ENCODE assay signal across 23 cellular contexts in genomic region chr9:5492965-5493364, GRCh38. TPM values are rescaled to one million over a fixed set of nuclear protein-coding genes. Genes with fewer than 3 reads are reported as not detected.
DNase-seq lines count a peak whose midpoint lies in the region; ATAC-seq, FAIRE-seq and TF ChIP-seq lines count a peak whose summit lies in the region.
"Had no signal": no experiment of that assay in that cellular context is flagged by ENCODE, and none has a peak within 500 bp of the region (broad histone marks: within the 10 kb centered on the region; RNA-seq: fewer than 3 reads in every experiment).

No MANE protein-coding gene starts in this region.

- H3K79me2 ChIP-seq in MM.1S (ENCODE audit: low read length), result no peaks in the 10 kb centered on the region

- H3K9me2 ChIP-seq in MM.1S (replicated peaks; ENCODE audit: insufficient read depth, low read length), result no peaks in the 10 kb centered on the region

- H2AFZ ChIP-seq in MM.1S (ENCODE audit: low read length), result peak overlapping the region; percentile 49

- no peaks in the 10 kb centered on the region for H3K27me3 Mint-ChIP-seq in activated T-cell treated with anti-CD3 and anti-CD28 coated beads, Interleukin-2, amount 50 U/mL, for 72 hours (ENCODE audit: low read depth)
- no peaks in the 10 kb centered on the region for H3K27me3 Mint-ChIP-seq in activated T-cell treated with anti-CD3 and anti-CD28 coated beads, Interleukin-2, amount 50 U/mL, for 4 hours (ENCODE audit: low read depth)

- H3K4me3 ChIP-seq in MM.1S (ENCODE audit: low read length) (0 out of 2 replicates have a peak overlapping the region, but pooled peaks have one; percentile 22), bronchial epithelial cell (ENCODE audit: low read depth, low read length) (no peak overlapping the region), spleen (no peak overlapping the region)
- H3K4me3 ChIP-seq: BLaER1 treated with 17β-estradiol and CSF1 and Interleukin-3, amounts not matched to agents 10 nM and 100 nM; colonic mucosa; lung had no signal

- H3K4me3 Mint-ChIP-seq in activated T-cell treated with anti-CD3 and anti-CD28 coated beads, Interleukin-2, amount 50 U/mL, for 72 hours, result no peak overlapping the region
- no peak overlapping the region for H3K4me3 Mint-ChIP-seq in activated T-cell treated with anti-CD3 and anti-CD28 coated beads, Interleukin-2, amount 50 U/mL, for 4 hours

- no peaks in the 10 kb centered on the region for H3K9me3 ChIP-seq in MM.1S (replicated peaks; ENCODE audit: insufficient read depth, low read length)
- peaks cover 0 to 5% (median 0%) of the 10 kb centered on the region in 8 donors for H3K9me3 ChIP-seq in spleen
- H3K9me3 ChIP-seq: BLaER1 treated with 17β-estradiol and CSF1 and Interleukin-3, amounts not matched to agents 10 nM and 100 nM; colonic mucosa had no signal

- TF ChIP-seq POLR2A in spleen (IDR thresholded peaks at IDR 0.05), result no peak

- H3K9ac ChIP-seq in MM.1S (ENCODE audit: low read length), result no peak overlapping the region

- peaks cover 1 to 2% of the 10 kb centered on the region in 2 donors for H3K9me3 Mint-ChIP-seq in activated T-cell treated with anti-CD3 and anti-CD28 coated beads, Interleukin-2, amount 50 U/mL, for 72 hours
- no peaks in the 10 kb centered on the region for H3K9me3 Mint-ChIP-seq in activated T-cell treated with anti-CD3 and anti-CD28 coated beads, Interleukin-2, amount 50 U/mL, for 4 hours

- peaks cover 2% of the 10 kb centered on the region in 2 donors for H3K36me3 Mint-ChIP-seq in activated T-cell treated with anti-CD3 and anti-CD28 coated beads, Interleukin-2, amount 50 U/mL, for 72 hours (ENCODE audit: insufficient read depth in 2 of 2)
- H3K36me3 Mint-ChIP-seq in activated T-cell treated with anti-CD3 and anti-CD28 coated beads, Interleukin-2, amount 50 U/mL, for 4 hours (ENCODE audit: insufficient read depth), result no peaks in the 10 kb centered on the region

- no peak for ATAC-seq in activated T-cell treated with anti-CD3 and anti-CD28 coated beads, Interleukin-2, amount 50 U/mL, for 72 hours (replicated peaks in 1 of 2)
- no peak for ATAC-seq in activated T-cell treated with anti-CD3 and anti-CD28 coated beads, Interleukin-2, amount 50 U/mL, for 4 hours
- ATAC-seq in GM21528 (IDR thresholded peaks at IDR 0.05; ENCODE audit: low FRiP score, unreplicated experiment), result no peak

- intact Hi-C loops in spleen (cut with DNase I; ENCODE audit: low total_unique reads), result no loop called here

- TF ChIP-seq CTCF in MM.1S (IDR thresholded peaks at IDR 0.05; ENCODE audit: low read length) (no peak), bronchial epithelial cell (IDR thresholded peaks at IDR 0.05; ENCODE audit: insufficient read depth, low read length, severe bottlenecking) (no peak), spleen (IDR thresholded peaks at IDR 0.05 in 8 of 11, conservative IDR thresholded peaks at IDR 0.05 in 3 of 11) (no peak)

- H4K20me1 ChIP-seq in MM.1S (ENCODE audit: insufficient read depth, low read length), result no peaks in the 10 kb centered on the region
- H4K20me1 ChIP-seq: BLaER1 treated with 17β-estradiol and CSF1 and Interleukin-3, amounts not matched to agents 10 nM and 100 nM had no signal

- DNase-seq in activated T-cell treated with anti-CD3 and anti-CD28 coated beads, Interleukin-2, amount 50 U/mL, for 72 hours, result no peak
- no peak for DNase-seq in activated T-cell treated with anti-CD3 and anti-CD28 coated beads, Interleukin-2, amount 50 U/mL, for 4 hours
- DNase-seq in MM.1S, result peak; percentile 53
- peak; percentile 92 for DNase-seq in bronchial epithelial cell (ENCODE audit: low read depth)
- no peak for DNase-seq in spleen
- DNase-seq in KG1 (lab: John Stamatoyannopoulos, UW), result no peak
- DNase-seq in DMS153 (lab: John Stamatoyannopoulos, UW), result no peak
- DNase-seq: activated effector memory CD4-positive, alpha-beta T cell treated with Interleukin-2 at 50 U/mL for 16 hours; colonic mucosa; H7; NCI-H1436; NCI-H526 treated with DMSO at 0.1 percent for 48 hours; occipital lobe; SHP77; substantia nigra; SW 1271 had no signal

- no peaks in the 10 kb centered on the region for H3K27me3 ChIP-seq in MM.1S (replicated peaks; ENCODE audit: insufficient read depth, low read length)
- no peaks in the 10 kb centered on the region for H3K27me3 ChIP-seq in bronchial epithelial cell (ENCODE audit: control insufficient read depth, insufficient read depth, low read length)
- H3K27me3 ChIP-seq in spleen (replicated peaks in 1 of 7), result no peaks in the 10 kb centered on the region
- H3K27me3 ChIP-seq: BLaER1 treated with 17β-estradiol and CSF1 and Interleukin-3, amounts not matched to agents 10 nM and 100 nM; brain microvascular endothelial cell; colonic mucosa had no signal

- peak overlapping the region; percentile 53 for H3K27ac Mint-ChIP-seq in activated T-cell treated with anti-CD3 and anti-CD28 coated beads, Interleukin-2, amount 50 U/mL, for 72 hours

- H3K27ac ChIP-seq in MM.1S (ENCODE audit: low read length), result peak overlapping the region; percentile 94
- H3K27ac ChIP-seq in spleen, result peak overlapping the region in 5 of 8 donors; percentile 74 to 86 (median 84)

- H3F3A ChIP-seq in MM.1S (ENCODE audit: insufficient read depth, low read length), result peaks cover 18% of the 10 kb centered on the region

- H3K4me2 ChIP-seq in MM.1S (ENCODE audit: low read depth, low read length), result peak overlapping the region; percentile 86

- no peaks in the 10 kb centered on the region for H3K36me3 ChIP-seq in MM.1S (replicated peaks; ENCODE audit: insufficient read depth, low read length)
- H3K36me3 ChIP-seq in bronchial epithelial cell (ENCODE audit: control insufficient read depth, insufficient read depth, low read length), result no peaks in the 10 kb centered on the region
- no peaks in the 10 kb centered on the region for H3K36me3 ChIP-seq in spleen
- H3K36me3 ChIP-seq: BLaER1 treated with 17β-estradiol and CSF1 and Interleukin-3, amounts not matched to agents 10 nM and 100 nM; brain microvascular endothelial cell; colonic mucosa had no signal

- FAIRE-seq in bronchial epithelial cell (lab: Jason Lieb, UNC), result no peak
- FAIRE-seq: A204.1, endometrium had no signal

- peaks cover 24% of the 10 kb centered on the region for H3K4me1 Mint-ChIP-seq in activated T-cell treated with anti-CD3 and anti-CD28 coated beads, Interleukin-2, amount 50 U/mL, for 72 hours (ENCODE audit: low read depth)
- peaks cover 19% of the 10 kb centered on the region for H3K4me1 Mint-ChIP-seq in activated T-cell treated with anti-CD3 and anti-CD28 coated beads, Interleukin-2, amount 50 U/mL, for 4 hours (ENCODE audit: low read depth)

- H3K4me1 ChIP-seq in MM.1S (ENCODE audit: low read length) (peaks cover 17% of the 10 kb centered on the region), spleen (peaks cover 0 to 22% (median 12%) of the 10 kb centered on the region in 6 donors)
- H3K4me1 ChIP-seq: colonic mucosa had no signal

RNA-seq across cellular contexts. Expression of gene PDCD1LG2, which starts 17.4 kb away (rescaled TPM):
- 1 to 10 TPM; 1.3 to 3.0 TPM for total RNA-seq in activated T-cell treated with anti-CD3 and anti-CD28 coated beads, Interleukin-2, amount 50 U/mL, for 72 hours
- total RNA-seq in activated T-cell treated with anti-CD3 and anti-CD28 coated beads, Interleukin-2, amount 50 U/mL, for 4 hours, result under 1 TPM in 2 of 3 donors, not detected in 1; 0.11 to 0.60 TPM
- under 0.01 and 0.64 TPM in 2 replicates for total RNA-seq in bronchial epithelial cell
- total RNA-seq in spleen, result 10 to 100 TPM; 12.0 to 29.3 (median 21.4) TPM
- polyA plus RNA-seq in spleen, result 1 to 10 TPM; 2.0 to 3.0 (median 2.6) TPM
- total RNA-seq: G401, H7 had no signal

RNA-seq across cellular contexts. Expression of gene CD274, which starts 42.6 kb away (rescaled TPM):
- 10 to 100 TPM; 16.4 to 36.3 TPM for total RNA-seq in activated T-cell treated with anti-CD3 and anti-CD28 coated beads, Interleukin-2, amount 50 U/mL, for 72 hours
- 10 to 100 TPM; 33.7 to 58.4 (median 42.1) TPM for total RNA-seq in activated T-cell treated with anti-CD3 and anti-CD28 coated beads, Interleukin-2, amount 50 U/mL, for 4 hours
- 5.3 and 5.8 TPM in 2 replicates for total RNA-seq in bronchial epithelial cell
- total RNA-seq in spleen, result 10 to 100 TPM; 24.2 to 34.8 (median 28.1) TPM
- polyA plus RNA-seq in spleen, result 1 to 10 TPM; 1.8 to 6.1 (median 1.9) TPM
- total RNA-seq: G401, H7 had no signal

RNA-seq across cellular contexts. Expression of gene PLGRKT, which starts 55.2 kb away (rescaled TPM):
- 10 to 100 TPM; 48.6 to 49.9 TPM for total RNA-seq in activated T-cell treated with anti-CD3 and anti-CD28 coated beads, Interleukin-2, amount 50 U/mL, for 72 hours
- 10 to 100 TPM; 23.7 to 45.3 (median 30.9) TPM for total RNA-seq in activated T-cell treated with anti-CD3 and anti-CD28 coated beads, Interleukin-2, amount 50 U/mL, for 4 hours
- total RNA-seq in bronchial epithelial cell (22.9 and 28.3 TPM in 2 replicates), spleen (10 to 100 TPM; 12.8 to 20.7 (median 17.5) TPM)
- 10 to 100 TPM; 15.5 to 27.9 (median 21.3) TPM for polyA plus RNA-seq in spleen

Comparison
In these comparisons a context has a peak if more than half of its experiments do, and no peak if none do; other contexts are left out.
1. DNase-seq: peak in MM.1S (single experiment) and bronchial epithelial cell (single experiment); none in activated T-cell treated with anti-CD3 and anti-CD28 coated beads, Interleukin-2, amount 50 U/mL, for 72 hours (0 of 2), activated T-cell treated with anti-CD3 and anti-CD28 coated beads, Interleukin-2, amount 50 U/mL, for 4 hours (single experiment), spleen (single experiment), KG1 (single experiment) and DMS153 (single experiment).